ENCODE assay signal across 8 cellular contexts in genomic region chr1:46401964-46402626, GRCh38. TPM values are rescaled to one million over a fixed set of nuclear protein-coding genes. Genes with fewer than 3 reads are reported as not detected.
DNase-seq lines count a peak whose midpoint lies in the region; ATAC-seq and TF ChIP-seq lines count a peak whose summit lies in the region.

No MANE protein-coding gene starts in this region.

- no peak overlapping the region for H2AK9ac ChIP-seq in IMR-90 (replicated peaks; ENCODE audit: low read depth, low read length, poor library complexity)

- WGBS in IMR-90 (ENCODE audit: extremely low coverage in 2 of 2, insufficient read length in 1 of 2), 2 experiments = 40% methylated on average over 2 of the region's 10 CpGs; no CpG with 5 or more reads in 1 of the 2 experiments

- peaks cover 39% of the 10 kb centered on the region for H3K4me1 Mint-ChIP-seq in WTC11

- intact Hi-C loops in IMR-90 (cut with micrococcal nuclease) = loop anchor here (10.0 kb wide), 1 partner anchor 773 kb away; no protein-coding TSS in a partner anchor
- intact Hi-C loops in left ventricle myocardium superior (cut with micrococcal nuclease) = no loop called here

- H3K14ac ChIP-seq in IMR-90 (replicated peaks; ENCODE audit: low read depth, low read length) = no peak overlapping the region

- ATAC-seq in IMR-90 (ENCODE audit: low read depth) (peak; percentile 86), WTC11 (peak; percentile 82), left ventricle myocardium superior (peak; percentile 81), HG02798 (IDR thresholded peaks at IDR 0.05; ENCODE audit: poor library complexity, unreplicated experiment) (no peak)

- H2AFZ ChIP-seq in IMR-90 (replicated peaks; ENCODE audit: low read length, poor library complexity) (no peak overlapping the region), Karpas-422 (ENCODE audit: low read length) (no peak overlapping the region)

- H3K79me1 ChIP-seq in IMR-90 (ENCODE audit: low read depth in 1 of 2, low read length in 2 of 2) = no peaks in the 10 kb centered on the region

- H3K36me3 ChIP-seq in IMR-90 (ENCODE audit: control insufficient read depth, insufficient read depth, low read length) = no peaks in the 10 kb centered on the region
- H3K36me3 ChIP-seq in Karpas-422 (ENCODE audit: insufficient read depth, low read length) = no peaks in the 10 kb centered on the region

- 0 out of 2 replicates have a peak, but pooled peaks cover 3% of the 10 kb centered on the region for H3K9me1 ChIP-seq in IMR-90 (ENCODE audit: insufficient read depth, low read length)

- H4K5ac ChIP-seq in IMR-90 (ENCODE audit: low read depth, low read length) = no peak overlapping the region

- H3K4ac ChIP-seq in IMR-90 (ENCODE audit: low read depth, low read length) = no peak overlapping the region

- dilution Hi-C loops in IMR-90 (cut with HindIII; ENCODE audit: low sequenced_read_pairs, unreplicated experiment) = no loop called here

- in situ Hi-C loops in IMR-90 (cut with MboI; ENCODE audit: low sequenced_read_pairs) = loop anchor here (25.0 kb wide), 1 partner anchor 310 kb away; the partner anchor contains the start of gene EFCAB14

- no peaks in the 10 kb centered on the region for H3K9me2 ChIP-seq in Karpas-422 (replicated peaks; ENCODE audit: insufficient read depth, low read length)

- H3K27me3 Mint-ChIP-seq in WTC11 (ENCODE audit: low read depth) = no peaks in the 10 kb centered on the region

- no peak for TF ChIP-seq RAD21 in IMR-90 (IDR thresholded peaks at IDR 0.05; ENCODE audit: low read length)

- CTCF ChIA-PET in IMR-90 (lab: Yijun Ruan, JAX) (interaction anchor here (0.6 to 0.9 kb wide), 4 partner anchors 11 to 156 kb away, joined by 4 to 8 read pairs (median 4); no protein-coding TSS in a partner anchor), WTC11 (lab: Charles Lee) (interaction anchor here (1.0 to 3.1 kb wide), 5 partner anchors 10 to 62 kb away, joined by 3 to 14 read pairs (median 4); partner anchors contain the start of gene NSUN4)

- H3K27me3 ChIP-seq in IMR-90 (ENCODE audit: control insufficient read depth, insufficient read depth, low read length) (peaks cover 26% of the 10 kb centered on the region), Karpas-422 (ENCODE audit: low read length) (no peaks in the 10 kb centered on the region)

- no peak overlapping the region for H3K4me3 Mint-ChIP-seq in WTC11

- H3K56ac ChIP-seq in IMR-90 (ENCODE audit: extremely low read depth, insufficient read depth, low read length) = no peak overlapping the region

- H3K27ac ChIP-seq in IMR-90 (ENCODE audit: insufficient read depth, low read length) (no peak overlapping the region), Karpas-422 (ENCODE audit: low read length) (no peak overlapping the region)

- H3K4me3 ChIP-seq in AG09309 (ENCODE audit: control insufficient read depth, low read depth, low read length) = no peak overlapping the region
- H3K4me3 ChIP-seq in IMR-90 (ENCODE audit: insufficient read depth, low read depth, low read length) = no peak overlapping the region
- H3K4me3 ChIP-seq in skeletal muscle cell (ENCODE audit: low read depth, low read length) = no peak overlapping the region
- no peak overlapping the region for H3K4me3 ChIP-seq in Karpas-422 (ENCODE audit: low read length)

- no peaks in the 10 kb centered on the region for H3K9me3 ChIP-seq in IMR-90 (ENCODE audit: control insufficient read depth, insufficient read depth, low read length)
- H3K9me3 ChIP-seq in Karpas-422 (ENCODE audit: low read length) = no peaks in the 10 kb centered on the region

- H2BK5ac ChIP-seq in IMR-90 (ENCODE audit: low read depth, low read length, poor library complexity, severe bottlenecking) = no peak overlapping the region

- no peak for TF ChIP-seq POLR2A in IMR-90 (IDR thresholded peaks at IDR 0.05; ENCODE audit: low read depth, low read length)

- no peak overlapping the region for H2BK20ac ChIP-seq in IMR-90 (ENCODE audit: low read depth, low read length)

- no peaks in the 10 kb centered on the region for H3K9me3 Mint-ChIP-seq in WTC11

- no peak overlapping the region for H2BK120ac ChIP-seq in IMR-90 (ENCODE audit: low read depth, low read length)

- BruUV-seq in IMR-90 (replicated peaks; lab: Mats Ljungman, UMichigan) = no TSS peak

- no peak overlapping the region for H3K18ac ChIP-seq in IMR-90 (ENCODE audit: low read depth, low read length)

- H4K20me1 ChIP-seq in IMR-90 (ENCODE audit: insufficient read depth, low read length) = no peaks in the 10 kb centered on the region
- no peaks in the 10 kb centered on the region for H4K20me1 ChIP-seq in Karpas-422 (ENCODE audit: insufficient read depth, low read depth, low read length)

- H3K79me2 ChIP-seq in Karpas-422 (ENCODE audit: low read length) = no peaks in the 10 kb centered on the region

- no peak overlapping the region for H3K9ac ChIP-seq in IMR-90 (ENCODE audit: low read depth, low read length)
- H3K9ac ChIP-seq in Karpas-422 (ENCODE audit: low read length) = no peak overlapping the region

- H4K8ac ChIP-seq in IMR-90 (ENCODE audit: low read depth in 2 of 2, low read length in 2 of 2) = no peak overlapping the region

- no peak overlapping the region for H2AK5ac ChIP-seq in IMR-90 (ENCODE audit: low read depth, low read length)

- TF ChIP-seq CTCF in AG09309 (IDR thresholded peaks at IDR 0.05; ENCODE audit: control insufficient read depth, insufficient read depth, low read depth, low read length, missing control alignments) (no peak), IMR-90 (conservative IDR thresholded peaks at IDR 0.05; ENCODE audit: low read depth, low read length) (no peak), WTC11 (IDR thresholded peaks at IDR 0.05) (no peak)

- no peak overlapping the region for H3K4me2 ChIP-seq in IMR-90 (ENCODE audit: low read depth, low read length)
- no peak overlapping the region for H3K4me2 ChIP-seq in Karpas-422 (ENCODE audit: low read depth, low read length, poor library complexity, severe bottlenecking)

- no peak overlapping the region for H3K27ac Mint-ChIP-seq in WTC11

- H2BK15ac ChIP-seq in IMR-90 (ENCODE audit: low read depth, low read length) = no peak overlapping the region

- DNase-seq in AG09309 (ENCODE audit: low read depth) = peak; percentile 96
- DNase-seq in IMR-90 = peak; percentile 95
- peak; percentile 80 for DNase-seq in WTC11 (ENCODE audit: low spot score)
- peak; percentile 59 for DNase-seq in left ventricle myocardium superior
- peak; percentile 94 for DNase-seq in skeletal muscle cell (ENCODE audit: low read depth)
- DNase-seq in Karpas-422 = no peak
- no peak for DNase-seq in RKO (ENCODE audit: low spot score)

- no peak overlapping the region for H3K23ac ChIP-seq in IMR-90 (ENCODE audit: low read depth, low read length)

- H3K36me3 Mint-ChIP-seq in WTC11 = peaks cover under 1% of the 10 kb centered on the region; the same call in 1 of the 2 replicates

- H3K4me1 ChIP-seq in IMR-90 (ENCODE audit: control insufficient read depth, insufficient read depth, low read length) (no peaks in the 10 kb centered on the region; the same call in 1 of the 2 replicates), Karpas-422 (ENCODE audit: low read length) (no peaks in the 10 kb centered on the region)

- POLR2A ChIA-PET in IMR-90 (lab: Charles Lee; ENCODE audit: unreplicated experiment) = no interaction called here
- POLR2A ChIA-PET in WTC11 (lab: Charles Lee) = interaction anchor here (0.6 to 1.0 kb wide), 2 partner anchors 8 to 13 kb away, joined by 3 to 4 read pairs; no protein-coding TSS in a partner anchor

- H4K91ac ChIP-seq in IMR-90 (ENCODE audit: insufficient read depth, low read depth, low read length) = no peak overlapping the region

TF ChIP-seq in IMR-90, 13 proteins besides CTCF, POLR2A, EP300 and RAD21 (continues in another document):
- no peak for TF ChIP-seq ELK1 (IDR thresholded peaks at IDR 0.05; ENCODE audit: borderline replicate concordance, low read depth, low read length)

TF ChIP-seq in WTC11, 78 proteins besides CTCF, POLR2A, EP300 and RAD21 (continues in another document):
- no peak for TF ChIP-seq CREM (CRISPR knock-in tag; IDR thresholded peaks at IDR 0.05)
- TF ChIP-seq, protein P1, sequence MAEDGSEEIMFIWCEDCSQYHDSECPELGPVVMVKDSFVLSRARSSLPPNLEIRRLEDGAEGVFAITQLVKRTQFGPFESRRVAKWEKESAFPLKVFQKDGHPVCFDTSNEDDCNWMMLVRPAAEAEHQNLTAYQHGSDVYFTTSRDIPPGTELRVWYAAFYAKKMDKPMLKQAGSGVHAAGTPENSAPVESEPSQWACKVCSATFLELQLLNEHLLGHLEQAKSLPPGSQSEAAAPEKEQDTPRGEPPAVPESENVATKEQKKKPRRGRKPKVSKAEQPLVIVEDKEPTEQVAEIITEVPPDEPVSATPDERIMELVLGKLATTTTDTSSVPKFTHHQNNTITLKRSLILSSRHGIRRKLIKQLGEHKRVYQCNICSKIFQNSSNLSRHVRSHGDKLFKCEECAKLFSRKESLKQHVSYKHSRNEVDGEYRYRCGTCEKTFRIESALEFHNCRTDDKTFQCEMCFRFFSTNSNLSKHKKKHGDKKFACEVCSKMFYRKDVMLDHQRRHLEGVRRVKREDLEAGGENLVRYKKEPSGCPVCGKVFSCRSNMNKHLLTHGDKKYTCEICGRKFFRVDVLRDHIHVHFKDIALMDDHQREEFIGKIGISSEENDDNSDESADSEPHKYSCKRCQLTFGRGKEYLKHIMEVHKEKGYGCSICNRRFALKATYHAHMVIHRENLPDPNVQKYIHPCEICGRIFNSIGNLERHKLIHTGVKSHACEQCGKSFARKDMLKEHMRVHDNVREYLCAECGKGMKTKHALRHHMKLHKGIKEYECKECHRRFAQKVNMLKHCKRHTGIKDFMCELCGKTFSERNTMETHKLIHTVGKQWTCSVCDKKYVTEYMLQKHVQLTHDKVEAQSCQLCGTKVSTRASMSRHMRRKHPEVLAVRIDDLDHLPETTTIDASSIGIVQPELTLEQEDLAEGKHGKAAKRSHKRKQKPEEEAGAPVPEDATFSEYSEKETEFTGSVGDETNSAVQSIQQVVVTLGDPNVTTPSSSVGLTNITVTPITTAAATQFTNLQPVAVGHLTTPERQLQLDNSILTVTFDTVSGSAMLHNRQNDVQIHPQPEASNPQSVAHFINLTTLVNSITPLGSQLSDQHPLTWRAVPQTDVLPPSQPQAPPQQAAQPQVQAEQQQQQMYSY (CRISPR knock-in tag; IDR thresholded peaks at IDR 0.05) = peak; percentile 100
- peak; percentile 76; the same call in 1 of the 2 replicates for TF ChIP-seq MAX (CRISPR knock-in tag; IDR thresholded peaks at IDR 0.05)
- 0 out of 2 replicates have a peak, but pooled peaks have one; percentile 40 for TF ChIP-seq FOXK1 (CRISPR knock-in tag; IDR thresholded peaks at IDR 0.05)

RNA-seq across cellular contexts. Expression of gene FAAH, which starts 8.0 kb away (rescaled TPM):
- total RNA-seq in IMR-90 (2012; rRNA removed) (under 0.01 TPM in 1 of 2 replicates, not detected in the other), WTC11 (2021) (26.4 to 38.6 TPM (median 28.1 TPM) in 3 replicates), left ventricle myocardium superior (9.8 TPM)
- polyA plus RNA-seq in IMR-90 (2012; rRNA removed) = 0.19 and 0.29 TPM in 2 replicates
- 0.12 and 0.27 TPM in 2 replicates for polyA plus RNA-seq in IMR-90 (2012; cell fraction: cytosol; rRNA removed)
- polyA plus RNA-seq in IMR-90 (2012; cell fraction: nucleus; rRNA removed; ENCODE audit: low replicate concordance) = 2.3 and 3.0 TPM in 2 replicates
- 1.3 TPM in 1 of 2 replicates, not detected in the other for total RNA-seq in Karpas-422 (2014; rRNA removed; shearing (Covaris generic); ENCODE audit: low replicate concordance)

Comparison
In these comparisons a context has a peak if more than half of its experiments do, and no peak if none do; other contexts are left out.
1. DNase-seq: peak in AG09309 (single experiment), IMR-90 (single experiment), WTC11 (single experiment), left ventricle myocardium superior (single experiment) and skeletal muscle cell (single experiment); none in Karpas-422 (single experiment) and RKO (single experiment).